8 cellular contexts compared by ENCODE assay signal in genomic region chr4:82372502-82372873, GRCh38. TPM values are rescaled to one million over a fixed set of nuclear protein-coding genes. Genes with fewer than 3 reads are reported as not detected.
DNase-seq lines count a peak whose midpoint lies in the region; ATAC-seq and TF ChIP-seq lines count a peak whose summit lies in the region.

No MANE protein-coding gene starts in this region.

- H3K36me3 Mint-ChIP-seq in neural crest cell (ENCODE audit: low read depth) (peaks cover 36% of the 10 kb centered on the region), type B pancreatic cell (peaks cover 45% of the 10 kb centered on the region)

- H3K4me3 Mint-ChIP-seq in neural crest cell: peak overlapping the region; percentile 98
- peak overlapping the region; percentile 92 for H3K4me3 Mint-ChIP-seq in type B pancreatic cell

- H3K27ac Mint-ChIP-seq in neural crest cell (ENCODE audit: unreplicated experiment) (peak overlapping the region; percentile 100), type B pancreatic cell (peak overlapping the region; percentile 100)

- H3K4me1 Mint-ChIP-seq in neural crest cell (peaks cover 60% of the 10 kb centered on the region), type B pancreatic cell (ENCODE audit: unreplicated experiment) (peaks cover 32% of the 10 kb centered on the region)

- no peak for ATAC-seq in GM18517 (IDR thresholded peaks at IDR 0.05; ENCODE audit: unreplicated experiment)

- H3K27me3 Mint-ChIP-seq in neural crest cell (ENCODE audit: low read depth): peaks cover 8% of the 10 kb centered on the region
- no peaks in the 10 kb centered on the region for H3K27me3 Mint-ChIP-seq in type B pancreatic cell

- H3K9me3 Mint-ChIP-seq in neural crest cell: no peaks in the 10 kb centered on the region
- no peaks in the 10 kb centered on the region for H3K9me3 Mint-ChIP-seq in type B pancreatic cell

- TF ChIP-seq CTCF in fibroblast of the aortic adventitia (IDR thresholded peaks at IDR 0.05; ENCODE audit: insufficient read depth, low read length) (no peak), neural crest cell (conservative IDR thresholded peaks at IDR 0.05) (no peak), type B pancreatic cell (conservative IDR thresholded peaks at IDR 0.05) (no peak)

- peak overlapping the region; percentile 98 for H3K4me3 ChIP-seq in fibroblast of the aortic adventitia (ENCODE audit: low read depth, low read length)

- peak; percentile 15 for DNase-seq in NK-92 treated with Interleukin-12 subunit alpha and Interleukin-12 subunit beta, amount 100 ng/mL, for 24 hours (lab: John Stamatoyannopoulos, UW)
- DNase-seq in NK-92 (lab: John Stamatoyannopoulos, UW; ENCODE audit: unreplicated experiment) (no peak), NCI-H510A (lab: John Stamatoyannopoulos, UW) (peak; percentile 16), activated T-cell treated with anti-CD3 and anti-CD28 coated beads for 48 hours (ENCODE audit: low read depth) (peak; percentile 40), fibroblast of the aortic adventitia (ENCODE audit: low read depth) (no peak), neural crest cell (ENCODE audit: low read depth, low spot score) (peak; percentile 20), type B pancreatic cell (ENCODE audit: extremely low spot score, unreplicated experiment) (no peak)

RNA-seq across cellular contexts. Expression of gene HNRNPD, which starts 1.3 kb away (rescaled TPM):
- 32.6 and 57.7 TPM in 2 replicates for total RNA-seq in fibroblast of the aortic adventitia (ENCODE audit: low replicate concordance)
- total RNA-seq in neural crest cell: 610 and 642 TPM in 2 replicates
- total RNA-seq in type B pancreatic cell (ENCODE audit: low replicate concordance): 225 and 367 TPM in 2 replicates

RNA-seq across cellular contexts. Expression of gene HNRNPDL, which starts 57.8 kb away (rescaled TPM):
- total RNA-seq in fibroblast of the aortic adventitia (ENCODE audit: low replicate concordance) (97.0 and 148 TPM in 2 replicates), neural crest cell (582 and 603 TPM in 2 replicates), type B pancreatic cell (ENCODE audit: low replicate concordance) (267 and 448 TPM in 2 replicates)

RNA-seq across cellular contexts. Expression of gene ENOPH1, which starts 57.9 kb away (rescaled TPM):
- total RNA-seq in fibroblast of the aortic adventitia (ENCODE audit: low replicate concordance): 38.7 and 42.2 TPM in 2 replicates
- total RNA-seq in neural crest cell: 52.8 and 53.3 TPM in 2 replicates
- total RNA-seq in type B pancreatic cell (ENCODE audit: low replicate concordance): 33.1 and 35.6 TPM in 2 replicates

Comparison
In these comparisons a context has a peak if more than half of its experiments do, and no peak if none do; other contexts are left out.
1. DNase-seq: peak in NK-92 treated with Interleukin-12 subunit alpha and Interleukin-12 subunit beta, amount 100 ng/mL, for 24 hours (single experiment), NCI-H510A (single experiment), activated T-cell treated with anti-CD3 and anti-CD28 coated beads for 48 hours (single experiment) and neural crest cell (single experiment); none in NK-92 (single experiment), fibroblast of the aortic adventitia (single experiment) and type B pancreatic cell (single experiment).